Comparison of ENCODE assay signal across 9 cellular contexts in genomic region chr17:48995871-48996695, GRCh38. TPM values are rescaled to one million over a fixed set of nuclear protein-coding genes. Genes with fewer than 3 reads are reported as not detected.
A peak's percentile ranks its signal among the peaks of the same experiment; 100 is the strongest.
DNase-seq lines count a peak whose midpoint lies in the region; ATAC-seq and TF ChIP-seq lines count a peak whose summit lies in the region.
"Had no signal": no experiment of that assay in that cellular context is flagged by ENCODE, and none has a peak within 500 bp of the region (broad histone marks: within the 10 kb centered on the region; RNA-seq: fewer than 3 reads in every experiment).

No MANE protein-coding gene starts in this region.

- H3K9ac ChIP-seq in skeletal muscle satellite cell (ENCODE audit: low read depth, low read length) = peak overlapping the region; percentile 92

- H3K36me3 Mint-ChIP-seq in activated CD4-positive, alpha-beta T cell treated with anti-CD3 and anti-CD28 coated beads, Interleukin-2, amount 10 ng/mL, durations not matched to agents 24 days and 14 days (ENCODE audit: low read depth) = peaks cover 5% of the 10 kb centered on the region
- H3K36me3 Mint-ChIP-seq in endothelial cell (ENCODE audit: low read depth, unreplicated experiment) = peaks cover 26% of the 10 kb centered on the region

- peak overlapping the region; percentile 85 for H3K4me3 ChIP-seq in skeletal muscle satellite cell (ENCODE audit: low read length)

- intact Hi-C loops in activated CD4-positive, alpha-beta T cell treated with anti-CD3 and anti-CD28 coated beads, Interleukin-2, amount 10 ng/mL, durations not matched to agents 24 days and 14 days (cut with micrococcal nuclease) = loop anchor here (2.0 to 5.0 kb wide), 5 partner anchors 245 to 971 kb away; partner anchors contain the start of genes DLX4, HOXB7, NGFR and PRAC1

- peak; percentile 14 for TF ChIP-seq CTCF in endothelial cell (IDR thresholded peaks at IDR 0.05; ENCODE audit: unreplicated experiment)

- H3K9me3 Mint-ChIP-seq in activated CD4-positive, alpha-beta T cell treated with anti-CD3 and anti-CD28 coated beads, Interleukin-2, amount 10 ng/mL, durations not matched to agents 24 days and 14 days = no peaks in the 10 kb centered on the region
- H3K9me3 Mint-ChIP-seq in endothelial cell (ENCODE audit: unreplicated experiment) = no peaks in the 10 kb centered on the region

- peaks cover 24% of the 10 kb centered on the region for H3K4me1 ChIP-seq in skeletal muscle satellite cell (ENCODE audit: control insufficient read depth, insufficient read depth, low read length)

- peak overlapping the region; percentile 20 for H3K27ac Mint-ChIP-seq in activated CD4-positive, alpha-beta T cell treated with anti-CD3 and anti-CD28 coated beads, Interleukin-2, amount 10 ng/mL, durations not matched to agents 24 days and 14 days
- H3K27ac Mint-ChIP-seq in endothelial cell (ENCODE audit: unreplicated experiment) = peak overlapping the region; percentile 98

- no peaks in the 10 kb centered on the region for H3K9me3 ChIP-seq in skeletal muscle satellite cell (replicated peaks; ENCODE audit: low read length)

- DNase-seq in activated CD4-positive, alpha-beta T cell treated with anti-CD3 and anti-CD28 coated beads, Interleukin-2, amount 10 ng/mL, durations not matched to agents 24 days and 14 days = peak; percentile 68
- no peak for DNase-seq in activated CD4-positive, alpha-beta T cell treated with anti-CD3 and anti-CD28 coated beads, Interleukin-2, amount 50 U/mL, for 1 hour
- DNase-seq in OCI-M1 (lab: John Stamatoyannopoulos, UW) (peak; percentile 86), endothelial cell (ENCODE audit: low spot score) (peak; percentile 93), DMS 273 treated with DMSO at 0.1 percent for 48 hours (lab: John Stamatoyannopoulos, UW) (no peak)

- peaks cover 19% of the 10 kb centered on the region for H3K4me1 Mint-ChIP-seq in activated CD4-positive, alpha-beta T cell treated with anti-CD3 and anti-CD28 coated beads, Interleukin-2, amount 10 ng/mL, durations not matched to agents 24 days and 14 days
- H3K4me1 Mint-ChIP-seq in endothelial cell (ENCODE audit: unreplicated experiment) = peaks cover 51% of the 10 kb centered on the region

- H3K4me3 Mint-ChIP-seq in activated CD4-positive, alpha-beta T cell treated with anti-CD3 and anti-CD28 coated beads, Interleukin-2, amount 10 ng/mL, durations not matched to agents 24 days and 14 days = peak overlapping the region; percentile 66
- peak overlapping the region; percentile 96 for H3K4me3 Mint-ChIP-seq in endothelial cell (ENCODE audit: unreplicated experiment)

- peaks cover 56% of the 10 kb centered on the region for H3K27me3 ChIP-seq in skeletal muscle satellite cell (ENCODE audit: control insufficient read depth, insufficient read depth, low read length)

- H3K36me3 ChIP-seq in skeletal muscle satellite cell (ENCODE audit: insufficient read depth, low read length) = no peaks in the 10 kb centered on the region

- H3K27me3 Mint-ChIP-seq in activated CD4-positive, alpha-beta T cell treated with anti-CD3 and anti-CD28 coated beads, Interleukin-2, amount 10 ng/mL, durations not matched to agents 24 days and 14 days = peaks cover 81% of the 10 kb centered on the region
- peaks cover 21% of the 10 kb centered on the region for H3K27me3 Mint-ChIP-seq in endothelial cell (ENCODE audit: unreplicated experiment)

- H3K4me2 ChIP-seq in skeletal muscle satellite cell (ENCODE audit: low read length) = peak overlapping the region; percentile 81

- ATAC-seq in HG02981 (IDR thresholded peaks at IDR 0.05; ENCODE audit: unreplicated experiment) (no peak), GM21360 (IDR thresholded peaks at IDR 0.05; ENCODE audit: unreplicated experiment) (no peak)

RNA-seq across cellular contexts. Expression of gene IGF2BP1, which starts 1.1 kb away (rescaled TPM):
- total RNA-seq in activated CD4-positive, alpha-beta T cell treated with anti-CD3 and anti-CD28 coated beads, Interleukin-2, amount 10 ng/mL, durations not matched to agents 24 days and 14 days = 0.09 TPM in 1 of 2 replicates, not detected in the other
- total RNA-seq in endothelial cell (ENCODE audit: unreplicated experiment) = 298 TPM
- 1.3 and 3.3 TPM in 2 replicates for total RNA-seq in skeletal muscle satellite cell (2012; rRNA removed)

RNA-seq across cellular contexts. Expression of gene GIP, which starts 27.7 kb away (rescaled TPM):
- total RNA-seq in activated CD4-positive, alpha-beta T cell treated with anti-CD3 and anti-CD28 coated beads, Interleukin-2, amount 10 ng/mL, durations not matched to agents 24 days and 14 days = not detected in 2 replicates
- not detected for total RNA-seq in endothelial cell (ENCODE audit: unreplicated experiment)
- total RNA-seq in skeletal muscle satellite cell (2012; rRNA removed) = not detected in 2 replicates
- total RNA-seq: skeletal muscle tissue had no signal

RNA-seq across cellular contexts. Expression of gene SNF8, which starts 51.4 kb away (rescaled TPM):
- 143 and 147 TPM in 2 replicates for total RNA-seq in activated CD4-positive, alpha-beta T cell treated with anti-CD3 and anti-CD28 coated beads, Interleukin-2, amount 10 ng/mL, durations not matched to agents 24 days and 14 days
- 149 TPM for total RNA-seq in endothelial cell (ENCODE audit: unreplicated experiment)
- 83.1 and 103 TPM in 2 replicates for total RNA-seq in skeletal muscle satellite cell (2012; rRNA removed)

Comparison
In these comparisons a context has a peak if more than half of its experiments do, and no peak if none do; other contexts are left out.
1. DNase-seq: peak in activated CD4-positive, alpha-beta T cell treated with anti-CD3 and anti-CD28 coated beads, Interleukin-2, amount 10 ng/mL, durations not matched to agents 24 days and 14 days (single experiment), OCI-M1 (single experiment) and endothelial cell (single experiment); none in activated CD4-positive, alpha-beta T cell treated with anti-CD3 and anti-CD28 coated beads, Interleukin-2, amount 50 U/mL, for 1 hour (single experiment) and DMS 273 treated with DMSO at 0.1 percent for 48 hours (single experiment).
2. RNA of gene IGF2BP1, which starts 1.1 kb away (total RNA-seq): 298 TPM in endothelial cell (single experiment); 0.09 TPM in activated CD4-positive, alpha-beta T cell treated with anti-CD3 and anti-CD28 coated beads, Interleukin-2, amount 10 ng/mL, durations not matched to agents 24 days and 14 days; every median in the first group is over 100 times any median in the second.